Comparison of ENCODE assay signal across 8 cellular contexts in genomic region chr19:1568320-1569019, GRCh38. TPM values are rescaled to one million over a fixed set of nuclear protein-coding genes. Genes with fewer than 3 reads are reported as not detected.
DNase-seq lines count a peak whose midpoint lies in the region; ATAC-seq and TF ChIP-seq lines count a peak whose summit lies in the region.

Gene MEX3D, minus strand, starts transcription at chr19:1568325. Its CDS starts 267 bp downstream, at chr19:1568058.

- TF ChIP-seq CTCF in IMR-90 (conservative IDR thresholded peaks at IDR 0.05; ENCODE audit: low read depth, low read length) (no peak), SU-DHL-6 (IDR thresholded peaks at IDR 0.05; ENCODE audit: insufficient read depth, low read length, poor library complexity, severe bottlenecking) (no peak), cardiac muscle cell (IDR thresholded peaks at IDR 0.05; ENCODE audit: low read depth, low read length) (no peak), tibial artery (IDR thresholded peaks at IDR 0.05) (no peak)

- H2AK5ac ChIP-seq in IMR-90 (ENCODE audit: low read depth, low read length), result peak within 1 kb of the TSS; percentile 81

- H3K4me1 ChIP-seq in IMR-90 (ENCODE audit: control insufficient read depth, insufficient read depth, low read length) (peaks cover 8% of the 10 kb centered on the region), cardiac muscle cell (ENCODE audit: low read depth) (peaks cover 4% of the 10 kb centered on the region), tibial artery (peaks cover 0 to 28% (median 17%) of the 10 kb centered on the region in 4 donors)

- H2BK15ac ChIP-seq in IMR-90 (ENCODE audit: low read depth, low read length), result no peak within 1 kb of the TSS

- peak within 1 kb of the TSS; percentile 95 for H3K27ac ChIP-seq in IMR-90 (ENCODE audit: insufficient read depth, low read length)
- H3K27ac ChIP-seq in SU-DHL-6 (ENCODE audit: low read depth, low read length), result no peak within 1 kb of the TSS
- peak within 1 kb of the TSS; percentile 98 for H3K27ac ChIP-seq in cardiac muscle cell
- H3K27ac ChIP-seq in tibial artery, result peak within 1 kb of the TSS; percentile 57 to 67

- intact Hi-C loops in IMR-90 (cut with micrococcal nuclease) (loop anchor here (10.0 kb wide), 1 partner anchor 986 kb away; no protein-coding TSS in a partner anchor), posterior cingulate gyrus (cut with DNase I) (loop anchor here (5.0 kb wide), 2 partner anchors 39 to 84 kb away; partner anchors contain the start of genes TCF3 and UQCR11), tibial artery (cut with DNase I; ENCODE audit: low total_unique reads) (no loop called here)

- POLR2A ChIA-PET in IMR-90 (lab: Charles Lee; ENCODE audit: unreplicated experiment), result interaction anchor here (0.6 kb wide), 1 partner anchor 13 kb away, joined by 5 read pairs; no protein-coding TSS in a partner anchor

- H3K14ac ChIP-seq in IMR-90 (replicated peaks; ENCODE audit: low read depth, low read length), result 0 out of 2 replicates have a peak within 1 kb of the TSS, but pooled peaks have one; percentile 31

- ATAC-seq in IMR-90 (ENCODE audit: low read depth), result peak; percentile 74
- peak; percentile 70 for ATAC-seq in activated naive CD8-positive, alpha-beta T cell treated with anti-CD3 and anti-CD28 coated beads, Interleukin-2, amount 50 U/mL, for 24 hours

- peaks cover 12% of the 10 kb centered on the region for H3K27me3 Mint-ChIP-seq in activated naive CD8-positive, alpha-beta T cell treated with anti-CD3 and anti-CD28 coated beads, Interleukin-2, amount 50 U/mL, for 24 hours

- H4K91ac ChIP-seq in IMR-90 (ENCODE audit: insufficient read depth, low read depth, low read length), result peak within 1 kb of the TSS; percentile 58

- peak within 1 kb of the TSS; percentile 17; the same call in 1 of the 2 replicates for H3K23ac ChIP-seq in IMR-90 (ENCODE audit: low read depth, low read length)

- BruUV-seq in IMR-90 (replicated peaks; lab: Mats Ljungman, UMichigan), result no TSS peak

- no peaks in the 10 kb centered on the region for H3K9me2 ChIP-seq in SU-DHL-6 (replicated peaks; ENCODE audit: insufficient read depth, low read length)

- H3K9me1 ChIP-seq in IMR-90 (ENCODE audit: insufficient read depth, low read length), result peaks cover 7% of the 10 kb centered on the region

- H2AFZ ChIP-seq in IMR-90 (replicated peaks; ENCODE audit: low read length, poor library complexity) (peak within 1 kb of the TSS; percentile 87), SU-DHL-6 (ENCODE audit: low read depth, low read length, severe bottlenecking) (no peak within 1 kb of the TSS)

- H3K79me1 ChIP-seq in IMR-90 (ENCODE audit: low read depth in 1 of 2, low read length in 2 of 2), result peaks cover 0 to 21% of the 10 kb centered on the region in 2 experiments; a peak in 2 of 4 replicates

- in situ Hi-C loops in IMR-90 (cut with MboI; ENCODE audit: low sequenced_read_pairs), result no loop called here

- peak within 1 kb of the TSS; percentile 77 for H3K4me2 ChIP-seq in IMR-90 (ENCODE audit: low read depth, low read length)
- peak within 1 kb of the TSS; percentile 30 for H3K4me2 ChIP-seq in SU-DHL-6 (ENCODE audit: low read depth, low read length, poor library complexity, severe bottlenecking)

- H3K9ac ChIP-seq in IMR-90 (ENCODE audit: low read depth, low read length), result peak within 1 kb of the TSS; percentile 98
- no peak within 1 kb of the TSS for H3K9ac ChIP-seq in SU-DHL-6 (ENCODE audit: low read length)

- H3K9me3 ChIP-seq in IMR-90 (ENCODE audit: control insufficient read depth, insufficient read depth, low read length), result no peaks in the 10 kb centered on the region
- 0 out of 2 replicates have a peak, but pooled peaks cover 3% of the 10 kb centered on the region for H3K9me3 ChIP-seq in SU-DHL-6 (ENCODE audit: insufficient read depth, low read length)
- no peaks in the 10 kb centered on the region for H3K9me3 ChIP-seq in cardiac muscle cell (ENCODE audit: low read depth)
- no peaks in the 10 kb centered on the region for H3K9me3 ChIP-seq in tibial artery

- no peak within 1 kb of the TSS for H3K27ac Mint-ChIP-seq in activated naive CD8-positive, alpha-beta T cell treated with anti-CD3 and anti-CD28 coated beads, Interleukin-2, amount 50 U/mL, for 24 hours

- H2AK9ac ChIP-seq in IMR-90 (replicated peaks; ENCODE audit: low read depth, low read length, poor library complexity), result peak within 1 kb of the TSS; percentile 100

- H3K56ac ChIP-seq in IMR-90 (ENCODE audit: extremely low read depth, insufficient read depth, low read length), result peak within 1 kb of the TSS; percentile 52; the same call in 1 of the 2 replicates

- H3K4me3 ChIP-seq in IMR-90 (ENCODE audit: insufficient read depth, low read depth, low read length) (peak within 1 kb of the TSS; percentile 97), SU-DHL-6 (ENCODE audit: insufficient read depth, low read length, poor library complexity, severe bottlenecking) (peak within 1 kb of the TSS; percentile 10), cardiac muscle cell (peak within 1 kb of the TSS; percentile 95), tibial artery (peak within 1 kb of the TSS; percentile 62 to 81)

- CTCF ChIA-PET in IMR-90 (lab: Yijun Ruan, JAX), result no interaction called here

- H3K4me1 Mint-ChIP-seq in activated naive CD8-positive, alpha-beta T cell treated with anti-CD3 and anti-CD28 coated beads, Interleukin-2, amount 50 U/mL, for 24 hours, result peaks cover 2% of the 10 kb centered on the region

- H3K18ac ChIP-seq in IMR-90 (ENCODE audit: low read depth, low read length), result peak within 1 kb of the TSS; percentile 78; the same call in 1 of the 2 replicates

- 8% methylated on average over 36 of the region's 63 CpGs; no CpG with 5 or more reads in 1 of the 2 experiments for WGBS in IMR-90 (ENCODE audit: extremely low coverage in 2 of 2, insufficient read length in 1 of 2), 2 experiments

- H3K36me3 ChIP-seq in IMR-90 (ENCODE audit: control insufficient read depth, insufficient read depth, low read length), result peaks cover 3% of the 10 kb centered on the region; the same call in 1 of the 2 replicates
- no peaks in the 10 kb centered on the region for H3K36me3 ChIP-seq in SU-DHL-6 (ENCODE audit: low read length)
- no peaks in the 10 kb centered on the region for H3K36me3 ChIP-seq in cardiac muscle cell
- no peaks in the 10 kb centered on the region for H3K36me3 ChIP-seq in tibial artery

- peak within 1 kb of the TSS; percentile 84; the same call in 1 of the 2 replicates for H4K5ac ChIP-seq in IMR-90 (ENCODE audit: low read depth, low read length)

- TF ChIP-seq POLR2A in IMR-90 (IDR thresholded peaks at IDR 0.05; ENCODE audit: low read depth, low read length), result no peak

- no peak within 1 kb of the TSS for H2BK120ac ChIP-seq in IMR-90 (ENCODE audit: low read depth, low read length)

- DNase-seq in NCI-H82 (lab: John Stamatoyannopoulos, UW) (peak; percentile 72), NCI-H82 treated with DMSO at 0.1 percent for 48 hours (lab: John Stamatoyannopoulos, UW; ENCODE audit: unreplicated experiment) (no peak), IMR-90 (peak; percentile 49), cardiac muscle cell (ENCODE audit: low read depth in 1 of 2, low spot score in 1 of 2) (peak; percentile 79 to 89), posterior cingulate gyrus (peak in 9 of 10 donors; percentile 29 to 94 (median 60)), tibial artery (peak; percentile 50 to 81)
- DNase-seq in activated naive CD8-positive, alpha-beta T cell treated with anti-CD3 and anti-CD28 coated beads, Interleukin-2, amount 50 U/mL, for 24 hours, result peak; percentile 82

- H2BK20ac ChIP-seq in IMR-90 (ENCODE audit: low read depth, low read length), result no peak within 1 kb of the TSS

- peak within 1 kb of the TSS; percentile 91 for H2BK5ac ChIP-seq in IMR-90 (ENCODE audit: low read depth, low read length, poor library complexity, severe bottlenecking)

- H3K9me3 Mint-ChIP-seq in activated naive CD8-positive, alpha-beta T cell treated with anti-CD3 and anti-CD28 coated beads, Interleukin-2, amount 50 U/mL, for 24 hours, result no peaks in the 10 kb centered on the region

- dilution Hi-C loops in IMR-90 (cut with HindIII; ENCODE audit: low sequenced_read_pairs, unreplicated experiment), result no loop called here

- H3K79me2 ChIP-seq in SU-DHL-6 (ENCODE audit: insufficient read depth, low read length), result no peaks in the 10 kb centered on the region

- peak within 1 kb of the TSS in 1 of 2 experiments; percentile 40; a peak in 2 of 4 replicates for H4K8ac ChIP-seq in IMR-90 (ENCODE audit: low read depth in 2 of 2, low read length in 2 of 2)

- TF ChIP-seq RAD21 in IMR-90 (IDR thresholded peaks at IDR 0.05; ENCODE audit: low read length), result no peak

- H3K27me3 ChIP-seq in IMR-90 (ENCODE audit: control insufficient read depth, insufficient read depth, low read length) (no peaks in the 10 kb centered on the region; the same call in 1 of the 2 replicates), SU-DHL-6 (ENCODE audit: low read length) (no peaks in the 10 kb centered on the region), cardiac muscle cell (no peaks in the 10 kb centered on the region), tibial artery (no peaks in the 10 kb centered on the region)

- H4K20me1 ChIP-seq in IMR-90 (ENCODE audit: insufficient read depth, low read length), result peaks cover 39% of the 10 kb centered on the region
- no peaks in the 10 kb centered on the region for H4K20me1 ChIP-seq in SU-DHL-6 (ENCODE audit: low read depth, low read length)

- no peaks in the 10 kb centered on the region for H3K36me3 Mint-ChIP-seq in activated naive CD8-positive, alpha-beta T cell treated with anti-CD3 and anti-CD28 coated beads, Interleukin-2, amount 50 U/mL, for 24 hours (ENCODE audit: low read depth)

- H3F3A ChIP-seq in SU-DHL-6 (ENCODE audit: insufficient read depth), result 0 out of 2 replicates have a peak, but pooled peaks cover 4% of the 10 kb centered on the region

- H3K4me3 Mint-ChIP-seq in activated naive CD8-positive, alpha-beta T cell treated with anti-CD3 and anti-CD28 coated beads, Interleukin-2, amount 50 U/mL, for 24 hours, result peak within 1 kb of the TSS; percentile 34

- peak within 1 kb of the TSS; percentile 95; the same call in 1 of the 2 replicates for H3K4ac ChIP-seq in IMR-90 (ENCODE audit: low read depth, low read length)

TF ChIP-seq in IMR-90, 13 proteins besides CTCF, POLR2A, EP300 and RAD21 (continues in another document):
- TF ChIP-seq, protein P1, sequence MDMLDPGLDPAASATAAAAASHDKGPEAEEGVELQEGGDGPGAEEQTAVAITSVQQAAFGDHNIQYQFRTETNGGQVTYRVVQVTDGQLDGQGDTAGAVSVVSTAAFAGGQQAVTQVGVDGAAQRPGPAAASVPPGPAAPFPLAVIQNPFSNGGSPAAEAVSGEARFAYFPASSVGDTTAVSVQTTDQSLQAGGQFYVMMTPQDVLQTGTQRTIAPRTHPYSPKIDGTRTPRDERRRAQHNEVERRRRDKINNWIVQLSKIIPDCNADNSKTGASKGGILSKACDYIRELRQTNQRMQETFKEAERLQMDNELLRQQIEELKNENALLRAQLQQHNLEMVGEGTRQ (IDR thresholded peaks at IDR 0.05; ENCODE audit: low read depth, low read length), result peak; percentile 91

RNA-seq across cellular contexts. Expression of gene MEX3D, which starts in this region (rescaled TPM):
- total RNA-seq in IMR-90 (2012; rRNA removed), result 9.1 and 11.9 TPM in 2 replicates
- 9.6 and 18.2 TPM in 2 replicates for polyA plus RNA-seq in IMR-90 (2012; rRNA removed)
- 9.3 and 32.6 TPM in 2 replicates for polyA plus RNA-seq in IMR-90 (2012; cell fraction: cytosol; rRNA removed)
- polyA plus RNA-seq in IMR-90 (2012; cell fraction: nucleus; rRNA removed; ENCODE audit: low replicate concordance), result 7.9 and 22.2 TPM in 2 replicates
- total RNA-seq in cardiac muscle cell, result 49.7 and 65.6 TPM in 2 replicates
- polyA plus RNA-seq in cardiac muscle cell, result 4.4 and 4.5 TPM in 2 replicates

Comparison
In these comparisons a context has a peak if more than half of its experiments do, and no peak if none do; other contexts are left out.
1. H3K4me3 ChIP-seq: peak in every context shown above with its lines; median percentile 97 in IMR-90; 95 in cardiac muscle cell; 72 in tibial artery; 10 in SU-DHL-6.